Comparison of ENCODE assay signal across 13 cellular contexts in the genomic region with DNA sequence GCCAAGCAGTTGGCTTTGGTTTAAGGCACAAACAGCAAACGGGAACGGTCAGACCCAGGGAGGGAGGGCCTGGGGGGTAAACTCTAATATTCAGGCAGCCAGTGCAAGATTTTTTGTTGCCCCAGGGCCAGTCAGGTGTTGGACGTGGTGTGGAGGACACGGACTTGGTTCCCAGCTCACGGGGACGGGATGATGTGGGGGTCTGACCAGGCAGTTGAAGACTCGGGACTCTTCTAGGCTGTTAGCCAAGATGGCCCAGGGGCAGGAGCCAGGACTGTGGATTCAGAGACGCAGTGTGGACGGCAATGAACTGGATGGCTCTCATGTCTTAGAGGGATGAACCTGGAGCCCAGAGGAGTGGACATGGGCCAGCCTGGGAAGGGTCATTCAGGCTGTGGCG.
DNase-seq lines count a peak whose midpoint lies in the region; ATAC-seq and TF ChIP-seq lines count a peak whose summit lies in the region.
"Had no signal": no experiment of that assay in that cellular context is flagged by ENCODE, and none has a peak within 500 bp of the region (broad histone marks: within the 10 kb centered on the region; RNA-seq: fewer than 3 reads in every experiment).

No MANE protein-coding gene starts in this region.

- TF ChIP-seq CTCF in brain (conservative IDR thresholded peaks at IDR 0.05) (no peak), sigmoid colon (IDR thresholded peaks at IDR 0.05) (no peak), foreskin keratinocyte (conservative IDR thresholded peaks at IDR 0.05) (no peak), endothelial cell (IDR thresholded peaks at IDR 0.05; ENCODE audit: unreplicated experiment) (no peak)

- H3K9me3 Mint-ChIP-seq in brain: peaks cover 0 to 11% (median 4%) of the 10 kb centered on the region in 5 experiments
- H3K9me3 Mint-ChIP-seq in endothelial cell (ENCODE audit: unreplicated experiment): no peaks in the 10 kb centered on the region
- H3K9me3 Mint-ChIP-seq: activated CD4-positive, alpha-beta T cell treated with anti-CD3 and anti-CD28 coated beads, Interleukin-2, amount 10 ng/mL, durations not matched to agents 7 days and 5 days; central memory CD8-positive, alpha-beta T cell had no signal

- H3K4me3 Mint-ChIP-seq in brain: peak overlapping the region in 1 of 5 experiments; percentile 24
- H3K4me3 Mint-ChIP-seq in endothelial cell (ENCODE audit: unreplicated experiment): no peak overlapping the region
- H3K4me3 Mint-ChIP-seq: activated CD4-positive, alpha-beta T cell treated with anti-CD3 and anti-CD28 coated beads, Interleukin-2, amount 10 ng/mL, durations not matched to agents 7 days and 5 days; central memory CD8-positive, alpha-beta T cell had no signal

- H3K9me3 ChIP-seq in BLaER1 (peaks cover 6% of the 10 kb centered on the region), sigmoid colon (no peaks in the 10 kb centered on the region)

- H3K36me3 Mint-ChIP-seq in brain (no peaks in the 10 kb centered on the region), endothelial cell (ENCODE audit: low read depth, unreplicated experiment) (no peaks in the 10 kb centered on the region)

- H3K9ac ChIP-seq in BLaER1: 0 out of 2 replicates have a peak overlapping the region, but pooled peaks have one; percentile 31

- 78 to 86% methylated on average over 10 of the region's 10 CpGs for WGBS in sigmoid colon, 2 donors

- no peak for ATAC-seq in foreskin keratinocyte
- no peak for ATAC-seq in GM21737 (IDR thresholded peaks at IDR 0.05; ENCODE audit: unreplicated experiment)
- ATAC-seq: HCT116 had no signal

- H3K27me3 ChIP-seq in BLaER1: no peaks in the 10 kb centered on the region
- H3K27me3 ChIP-seq in layer of hippocampus (ENCODE audit: control insufficient read depth, insufficient read depth, low read length): no peaks in the 10 kb centered on the region
- no peaks in the 10 kb centered on the region for H3K27me3 ChIP-seq in sigmoid colon
- peaks cover 8% of the 10 kb centered on the region for H3K27me3 ChIP-seq in foreskin keratinocyte

- H3K27me3 Mint-ChIP-seq in brain (peaks cover 4% of the 10 kb centered on the region), endothelial cell (ENCODE audit: unreplicated experiment) (peaks cover 7% of the 10 kb centered on the region)
- H3K27me3 Mint-ChIP-seq: central memory CD8-positive, alpha-beta T cell had no signal

- H3K4me1 ChIP-seq in BLaER1: peaks cover 49% of the 10 kb centered on the region
- peaks cover 0 to 20% (median 15%) of the 10 kb centered on the region in 4 donors for H3K4me1 ChIP-seq in sigmoid colon
- no peaks in the 10 kb centered on the region for H3K4me1 ChIP-seq in foreskin keratinocyte

- intact Hi-C loops in sigmoid colon (cut with DNase I): no loop called here

- H4K20me1 ChIP-seq in BLaER1: no peaks in the 10 kb centered on the region

- H3K27ac Mint-ChIP-seq in brain: peak overlapping the region; percentile 82 to 97 (median 93)
- no peak overlapping the region for H3K27ac Mint-ChIP-seq in endothelial cell (ENCODE audit: unreplicated experiment)

- no peaks in the 10 kb centered on the region for H3K36me3 ChIP-seq in BLaER1
- no peaks in the 10 kb centered on the region for H3K36me3 ChIP-seq in sigmoid colon

- TF ChIP-seq POLR2A in sigmoid colon (IDR thresholded peaks at IDR 0.05) (no peak), erythroblast (IDR thresholded peaks at IDR 0.05; ENCODE audit: low read length) (no peak)

- H3K4me2 ChIP-seq in BLaER1: peak overlapping the region; percentile 87

- H3K27ac ChIP-seq in BLaER1: peak overlapping the region; percentile 79
- peak overlapping the region; percentile 62 for H3K27ac ChIP-seq in layer of hippocampus (ENCODE audit: low read depth, low read length)
- H3K27ac ChIP-seq in sigmoid colon: peak overlapping the region; percentile 33 to 68 (median 64)
- H3K27ac ChIP-seq in foreskin keratinocyte: no peak overlapping the region

- TF ChIP-seq EP300 in sigmoid colon (IDR thresholded peaks at IDR 0.05): no peak

- H3K4me1 Mint-ChIP-seq in brain (peaks cover 64% of the 10 kb centered on the region), endothelial cell (ENCODE audit: unreplicated experiment) (peaks cover 29% of the 10 kb centered on the region)

- no peak for DNase-seq in sigmoid colon
- no peak for DNase-seq in foreskin keratinocyte
- no peak for DNase-seq in erythroblast (lab: John Stamatoyannopoulos, UW)
- DNase-seq in endothelial cell (ENCODE audit: low spot score): no peak
- DNase-seq: activated CD4-positive, alpha-beta T cell treated with anti-CD3 and anti-CD28 coated beads, Interleukin-2, amount 10 ng/mL, durations not matched to agents 7 days and 5 days; DMS153; NCI-H1417 treated with DMSO at 0.1 percent for 48 hours had no signal

- no peak overlapping the region for H3K4me3 ChIP-seq in BLaER1
- H3K4me3 ChIP-seq in sigmoid colon: no peak overlapping the region
